9 cellular contexts compared by ENCODE assay signal in genomic region chr1:162070825-162071224, GRCh38. TPM values are rescaled to one million over a fixed set of nuclear protein-coding genes. Genes with fewer than 3 reads are reported as not detected.
DNase-seq lines count a peak whose midpoint lies in the region; ATAC-seq and TF ChIP-seq lines count a peak whose summit lies in the region.
"Had no signal": no experiment of that assay in that cellular context is flagged by ENCODE, and none has a peak within 500 bp of the region (broad histone marks: within the 10 kb centered on the region; RNA-seq: fewer than 3 reads in every experiment).

No MANE protein-coding gene starts in this region.

- H3K27me3 ChIP-seq in mesendoderm (ENCODE audit: insufficient read depth, low read length, poor library complexity): no peaks in the 10 kb centered on the region
- peaks cover 13% of the 10 kb centered on the region for H3K27me3 ChIP-seq in upper lobe of right lung

- H3K4me3 ChIP-seq in mesendoderm (ENCODE audit: low read length) (peak overlapping the region; percentile 65), upper lobe of right lung (peak overlapping the region; percentile 66)

- no peak overlapping the region for H3K56ac ChIP-seq in mesendoderm (ENCODE audit: low read length)

- H3K27me3 Mint-ChIP-seq in activated naive CD8-positive, alpha-beta T cell: peaks cover 56% of the 10 kb centered on the region
- peaks cover 70% of the 10 kb centered on the region for H3K27me3 Mint-ChIP-seq in activated naive CD8-positive, alpha-beta T cell treated with anti-CD3 and anti-CD28 coated beads for 36 hours
- peaks cover 73% of the 10 kb centered on the region for H3K27me3 Mint-ChIP-seq in central memory CD8-positive, alpha-beta T cell

- no peak overlapping the region for H3K27ac Mint-ChIP-seq in activated naive CD8-positive, alpha-beta T cell
- no peak overlapping the region for H3K27ac Mint-ChIP-seq in activated naive CD8-positive, alpha-beta T cell treated with anti-CD3 and anti-CD28 coated beads for 36 hours
- H3K27ac Mint-ChIP-seq in central memory CD8-positive, alpha-beta T cell (ENCODE audit: low read depth): no peak overlapping the region

- peaks cover 7% of the 10 kb centered on the region for H3K4me1 Mint-ChIP-seq in activated naive CD8-positive, alpha-beta T cell (ENCODE audit: low read depth)
- peaks cover 8% of the 10 kb centered on the region for H3K4me1 Mint-ChIP-seq in activated naive CD8-positive, alpha-beta T cell treated with anti-CD3 and anti-CD28 coated beads for 36 hours
- peaks cover 4% of the 10 kb centered on the region for H3K4me1 Mint-ChIP-seq in central memory CD8-positive, alpha-beta T cell

- H3K9me3 ChIP-seq in upper lobe of right lung: no peaks in the 10 kb centered on the region

- H3K36me3 ChIP-seq in mesendoderm (ENCODE audit: control insufficient read depth, insufficient read depth, low read length) (no peaks in the 10 kb centered on the region), upper lobe of right lung (no peaks in the 10 kb centered on the region)

- H3K4me3 Mint-ChIP-seq in activated naive CD8-positive, alpha-beta T cell: peak overlapping the region; percentile 44
- H3K4me3 Mint-ChIP-seq in activated naive CD8-positive, alpha-beta T cell treated with anti-CD3 and anti-CD28 coated beads for 36 hours: no peak overlapping the region
- peak overlapping the region; percentile 23 for H3K4me3 Mint-ChIP-seq in central memory CD8-positive, alpha-beta T cell

- H2AK5ac ChIP-seq in mesendoderm (ENCODE audit: low read length): peak overlapping the region; percentile 18

- peaks cover 6% of the 10 kb centered on the region for H3K79me1 ChIP-seq in mesendoderm (ENCODE audit: low read length)

- H3K23ac ChIP-seq in mesendoderm (ENCODE audit: low read length): no peak overlapping the region

- peak overlapping the region; percentile 79 for H3K4me2 ChIP-seq in mesendoderm (ENCODE audit: low read length)

- no peaks in the 10 kb centered on the region for H3K9me3 Mint-ChIP-seq in activated naive CD8-positive, alpha-beta T cell (ENCODE audit: low read depth)
- no peaks in the 10 kb centered on the region for H3K9me3 Mint-ChIP-seq in activated naive CD8-positive, alpha-beta T cell treated with anti-CD3 and anti-CD28 coated beads for 36 hours
- H3K9me3 Mint-ChIP-seq in central memory CD8-positive, alpha-beta T cell: no peaks in the 10 kb centered on the region

- H4K8ac ChIP-seq in mesendoderm (ENCODE audit: low read depth, low read length): no peak overlapping the region

- peak overlapping the region; percentile 9 for H3K27ac ChIP-seq in mesendoderm (ENCODE audit: low read depth, low read length)
- no peak overlapping the region for H3K27ac ChIP-seq in upper lobe of right lung

- no CpG with 5 or more reads among the region's 7 CpGs for WGBS in mesendoderm (ENCODE audit: extremely low coverage, insufficient coverage, low lambda C conversion rate)

- H2BK120ac ChIP-seq in mesendoderm (ENCODE audit: low read depth, low read length): no peak overlapping the region

- H3K36me3 Mint-ChIP-seq in activated naive CD8-positive, alpha-beta T cell: no peaks in the 10 kb centered on the region
- no peaks in the 10 kb centered on the region for H3K36me3 Mint-ChIP-seq in activated naive CD8-positive, alpha-beta T cell treated with anti-CD3 and anti-CD28 coated beads for 36 hours
- no peaks in the 10 kb centered on the region for H3K36me3 Mint-ChIP-seq in central memory CD8-positive, alpha-beta T cell (ENCODE audit: insufficient read depth)

- no peak for TF ChIP-seq CTCF in upper lobe of right lung (IDR thresholded peaks at IDR 0.05)

- no peak for DNase-seq in activated naive CD8-positive, alpha-beta T cell treated with anti-CD3 and anti-CD28 coated beads for 36 hours
- DNase-seq in central memory CD8-positive, alpha-beta T cell (ENCODE audit: low spot score in 2 of 2): no peak
- DNase-seq in mesendoderm (peak; percentile 78), upper lobe of right lung (no peak)
- DNase-seq in stimulated activated naive CD4-positive, alpha-beta T cell treated with Interleukin-2 at 50 U/mL for 16 hours (lab: John Stamatoyannopoulos, UW): no peak

- H3K79me2 ChIP-seq in mesendoderm (ENCODE audit: control insufficient read depth, insufficient read depth, low read length): peaks cover 30% of the 10 kb centered on the region

- H4K5ac ChIP-seq in mesendoderm (ENCODE audit: low read length): no peak overlapping the region

- H2BK5ac ChIP-seq in mesendoderm (ENCODE audit: low read length): no peak overlapping the region

- no peak overlapping the region for H2BK15ac ChIP-seq in mesendoderm (replicated peaks; ENCODE audit: low read depth)

- H3K18ac ChIP-seq in mesendoderm (ENCODE audit: low read length): no peak overlapping the region

- intact Hi-C loops in upper lobe of right lung (cut with DNase I): no loop called here

- H3K9ac ChIP-seq in mesendoderm (ENCODE audit: low read length): peak overlapping the region; percentile 63

- ATAC-seq in central memory CD8-positive, alpha-beta T cell (replicated peaks; ENCODE audit: extremely low read depth, poor library complexity, severe bottlenecking): no peak
- ATAC-seq in upper lobe of right lung (no peak), GM21723 (IDR thresholded peaks at IDR 0.05; ENCODE audit: unreplicated experiment) (no peak), GM18502 (IDR thresholded peaks at IDR 0.05; ENCODE audit: poor library complexity, unreplicated experiment) (no peak)

- no peak overlapping the region for H3K4ac ChIP-seq in mesendoderm (ENCODE audit: low read depth, low read length)

- peaks cover 6% of the 10 kb centered on the region for H3K4me1 ChIP-seq in mesendoderm (ENCODE audit: control insufficient read depth, low read depth, low read length)
- H3K4me1 ChIP-seq in upper lobe of right lung: peaks cover 9% of the 10 kb centered on the region

RNA-seq across cellular contexts. Expression of gene NOS1AP, which starts 1.3 kb away (rescaled TPM):
- under 1 TPM; 0.14 to 0.21 TPM for total RNA-seq in activated naive CD8-positive, alpha-beta T cell treated with anti-CD3 and anti-CD28 coated beads for 36 hours
- 10.6 TPM for polyA plus RNA-seq in mesendoderm (2013, experiment 1 of 2)
- 10.8 TPM for polyA plus RNA-seq in mesendoderm (2013, experiment 2 of 2)
- 4.9 TPM for total RNA-seq in upper lobe of right lung

RNA-seq across cellular contexts. Expression of gene OLFML2B, which starts 47.2 kb away (rescaled TPM):
- total RNA-seq in activated naive CD8-positive, alpha-beta T cell treated with anti-CD3 and anti-CD28 coated beads for 36 hours: under 1 TPM in 1 of 2 experiments, not detected in 1; 0.12 TPM
- polyA plus RNA-seq in mesendoderm (2013, experiment 1 of 2): 2.4 TPM
- 2.8 TPM for polyA plus RNA-seq in mesendoderm (2013, experiment 2 of 2)
- 17.5 TPM for total RNA-seq in upper lobe of right lung
- total RNA-seq: bronchial epithelial cell had no signal

Comparison
In these comparisons a context has a peak if more than half of its experiments do, and no peak if none do; other contexts are left out.
1. RNA of gene OLFML2B, which starts 47.2 kb away (total RNA-seq): 17.5 TPM in upper lobe of right lung (single experiment); 0.12 TPM in activated naive CD8-positive, alpha-beta T cell treated with anti-CD3 and anti-CD28 coated beads for 36 hours; every median in the first group is over 10 times any median in the second.